Comparison of ENCODE assay signal across 1 cellular context in the genomic region with DNA sequence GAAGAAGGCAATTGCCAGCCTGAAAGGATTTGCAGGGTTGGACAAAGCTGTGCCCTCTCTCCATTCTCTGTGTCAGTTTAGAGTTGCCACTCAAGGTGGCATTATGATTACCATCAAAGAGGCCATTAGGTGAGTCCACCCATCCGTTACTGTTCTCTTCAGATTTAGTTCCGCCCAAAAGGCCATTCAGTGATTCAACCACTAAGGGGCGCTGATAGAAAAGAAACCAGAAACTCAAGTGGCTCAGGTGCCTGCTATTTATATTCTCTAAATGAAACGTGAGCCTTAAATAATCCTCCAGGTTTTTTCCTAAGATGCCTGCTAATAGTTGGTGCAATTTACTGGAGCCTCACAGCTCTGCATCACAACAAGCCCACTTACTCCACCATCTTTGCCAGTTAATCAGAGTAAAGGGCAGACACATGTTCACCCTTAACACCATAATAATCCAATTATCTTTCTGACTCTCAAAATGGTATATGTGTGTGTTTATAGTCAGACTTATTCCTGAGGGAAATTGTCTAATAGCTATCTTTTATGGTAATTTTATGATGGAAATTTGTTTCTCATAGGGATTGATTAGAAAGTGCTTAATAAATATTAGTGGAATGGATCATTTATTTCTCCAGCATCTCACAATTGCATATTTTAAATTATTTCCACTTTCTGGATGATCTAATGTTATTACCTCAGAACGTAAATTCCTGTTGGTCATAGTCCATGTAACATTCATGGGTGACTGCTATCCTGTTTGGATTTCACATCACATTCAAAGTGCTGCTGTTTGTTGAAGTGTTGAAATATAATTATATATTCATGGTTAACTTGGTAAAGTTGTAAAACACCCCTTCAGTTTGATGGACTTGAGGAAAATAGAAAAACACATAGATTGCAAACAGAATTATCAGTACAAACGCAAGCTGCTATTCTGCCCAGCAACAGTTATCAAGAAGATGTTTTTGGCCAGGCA.
TF ChIP-seq lines count a peak whose summit lies in the region.

No MANE protein-coding gene starts in this region.

TF ChIP-seq in H1, 55 proteins besides CTCF, POLR2A, EP300 and RAD21:
- TF ChIP-seq YY1 (IDR thresholded peaks at IDR 0.05; ENCODE audit: low read depth, low read length): 0 out of 2 replicates have a peak, but pooled peaks have one; percentile 27
- no peak for TF ChIP-seq POU5F1 (IDR thresholded peaks at IDR 0.05; ENCODE audit: low read depth, low read length)
- no peak for TF ChIP-seq CBX5 (IDR thresholded peaks at IDR 0.05; ENCODE audit: low read depth, low read length)
- TF ChIP-seq KDM1A (IDR thresholded peaks at IDR 0.05; ENCODE audit: borderline replicate concordance, low read length): no peak
TF ChIP-seq in H1: peak in this region for 1.
